In genomic region chr22:47768027-47768426, GRCh38 we compare ENCODE assay signal across 11 cellular contexts.
"Had no signal": no experiment of that assay in that cellular context is flagged by ENCODE, and none has a peak within 500 bp of the region (broad histone marks: within the 10 kb centered on the region; RNA-seq: fewer than 3 reads in every experiment).

No MANE protein-coding gene starts in this region.

- H3K27ac ChIP-seq: GM23248 had no signal

- H3K4me2 ChIP-seq: GM23338 had no signal

- DNase-seq: GM23248, GOT3, H7, H9, HCEC 1CT, HFFc6 had no signal

- FAIRE-seq: H1, H54 had no signal

- H2AFZ ChIP-seq: GM23248, GM23338 had no signal

- H3K36me3 ChIP-seq: HAP-1 had no signal

- H3K4me1 ChIP-seq: HAP-1 had no signal

- H3K9me3 ChIP-seq: HAP-1 had no signal

- H3K4me3 ChIP-seq: GM23248, GM23338, HAP-1 had no signal

- ATAC-seq: GM23338, HCT116 had no signal

- H3K9ac ChIP-seq: GM23248 had no signal
